ENCODE assay signal across 11 cellular contexts in the genomic region with DNA sequence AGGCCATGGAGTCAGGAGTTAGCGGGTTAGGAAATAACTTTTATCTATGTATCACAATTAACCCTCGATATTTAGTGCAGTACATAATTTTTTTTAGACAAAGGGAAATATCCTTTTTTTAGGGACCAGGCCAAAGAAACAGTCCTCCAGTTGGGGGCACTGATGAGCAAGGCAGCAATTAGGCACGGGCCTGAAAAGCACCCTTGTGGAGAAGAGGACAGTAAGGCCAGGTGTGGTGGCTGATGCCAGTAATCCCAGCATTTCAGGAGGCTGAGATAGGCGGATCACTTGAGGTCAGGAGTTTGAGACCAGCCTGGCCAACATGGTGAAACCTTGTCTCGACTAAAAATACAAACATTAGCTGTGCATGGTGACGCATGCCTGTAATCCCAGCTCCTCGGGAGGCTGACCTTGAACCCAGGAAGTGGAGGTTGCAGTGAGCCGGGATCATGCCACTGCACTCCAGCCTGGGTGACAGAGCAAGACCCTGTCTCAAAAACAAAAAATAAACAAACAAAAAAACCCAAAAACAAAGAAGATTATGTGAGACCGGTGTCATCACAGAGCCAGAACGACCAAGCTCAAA.
DNase-seq lines count a peak whose midpoint lies in the region; TF ChIP-seq lines count a peak whose summit lies in the region.
"Had no signal": no experiment of that assay in that cellular context is flagged by ENCODE, and none has a peak within 500 bp of the region (broad histone marks: within the 10 kb centered on the region; RNA-seq: fewer than 3 reads in every experiment).

No MANE protein-coding gene starts in this region.

- H3K27me3 Mint-ChIP-seq in activated CD4-positive, alpha-beta memory T cell treated with anti-CD3 and anti-CD28 coated beads for 36 hours = no peaks in the 10 kb centered on the region
- H3K27me3 Mint-ChIP-seq in activated CD4-positive, alpha-beta memory T cell treated with anti-CD3 and anti-CD28 coated beads, Interleukin-2, amount 10 ng/mL, durations not matched to agents 7 days and 5 days = no peaks in the 10 kb centered on the region
- H3K27me3 Mint-ChIP-seq: activated naive CD8-positive, alpha-beta T cell; stimulated activated naive CD8-positive, alpha-beta T cell treated with anti-CD3 and anti-CD28 coated beads, Interleukin-15, Interleukin-2, amounts not matched to agents 100 ng/mL and 50 ng/mL, for 24 hours had no signal

- H3K9me3 Mint-ChIP-seq in activated CD4-positive, alpha-beta memory T cell treated with anti-CD3 and anti-CD28 coated beads for 36 hours = peaks cover 9% of the 10 kb centered on the region
- H3K9me3 Mint-ChIP-seq in activated CD4-positive, alpha-beta memory T cell treated with anti-CD3 and anti-CD28 coated beads, Interleukin-2, amount 10 ng/mL, durations not matched to agents 7 days and 5 days = no peaks in the 10 kb centered on the region

- H3K4me3 ChIP-seq in choroid plexus epithelial cell (ENCODE audit: low read depth, low read length) (no peak overlapping the region), parathyroid adenoma (ENCODE audit: low read depth, low read length) (no peak overlapping the region)

- CTCF ChIA-PET in activated CD4-positive, alpha-beta memory T cell treated with anti-CD3 and anti-CD28 coated beads for 36 hours (lab: Charles Lee) = interaction anchor here (0.6 to 1.3 kb wide), 4 partner anchors 15 to 181 kb away, joined by 3 to 6 read pairs (median 3); no protein-coding TSS in a partner anchor
- CTCF ChIA-PET in activated CD4-positive, alpha-beta memory T cell treated with anti-CD3 and anti-CD28 coated beads, Interleukin-2, amount 10 ng/mL, durations not matched to agents 7 days and 5 days (lab: Charles Lee) = interaction anchor here (1.5 kb wide), 1 partner anchor 128 kb away, joined by 3 read pairs; no protein-coding TSS in a partner anchor

- no peak overlapping the region for H3K9ac ChIP-seq in parathyroid adenoma

- H3K4me3 Mint-ChIP-seq in activated CD4-positive, alpha-beta memory T cell treated with anti-CD3 and anti-CD28 coated beads for 36 hours = no peak overlapping the region
- H3K4me3 Mint-ChIP-seq in activated CD4-positive, alpha-beta memory T cell treated with anti-CD3 and anti-CD28 coated beads, Interleukin-2, amount 10 ng/mL, durations not matched to agents 7 days and 5 days = no peak overlapping the region
- H3K4me3 Mint-ChIP-seq: activated naive CD8-positive, alpha-beta T cell; stimulated activated naive CD8-positive, alpha-beta T cell treated with anti-CD3 and anti-CD28 coated beads, Interleukin-15, Interleukin-2, amounts not matched to agents 100 ng/mL and 50 ng/mL, for 24 hours had no signal

- in situ Hi-C loops in KBM-7 (cut with MboI; ENCODE audit: low pct_unique_long_range_greater_than_20kb, low sequenced_read_pairs) = no loop called here

- no peaks in the 10 kb centered on the region for H3K79me2 ChIP-seq in parathyroid adenoma

- H3K27me3 ChIP-seq in parathyroid adenoma (ENCODE audit: control insufficient read depth, insufficient read depth, low read length) = no peaks in the 10 kb centered on the region

- no peak overlapping the region for H3K27ac Mint-ChIP-seq in activated CD4-positive, alpha-beta memory T cell treated with anti-CD3 and anti-CD28 coated beads for 36 hours
- no peak overlapping the region for H3K27ac Mint-ChIP-seq in activated CD4-positive, alpha-beta memory T cell treated with anti-CD3 and anti-CD28 coated beads, Interleukin-2, amount 10 ng/mL, durations not matched to agents 7 days and 5 days
- H3K27ac Mint-ChIP-seq: activated naive CD8-positive, alpha-beta T cell had no signal

- no peak overlapping the region for H3K4me2 ChIP-seq in parathyroid adenoma (ENCODE audit: low read length)

- no peak overlapping the region for H3K27ac ChIP-seq in parathyroid adenoma

- peaks cover 22% of the 10 kb centered on the region for H3K36me3 Mint-ChIP-seq in activated CD4-positive, alpha-beta memory T cell treated with anti-CD3 and anti-CD28 coated beads for 36 hours
- H3K36me3 Mint-ChIP-seq in activated CD4-positive, alpha-beta memory T cell treated with anti-CD3 and anti-CD28 coated beads, Interleukin-2, amount 10 ng/mL, durations not matched to agents 7 days and 5 days (ENCODE audit: low read depth) = peaks cover 6% of the 10 kb centered on the region

- H3K4me1 ChIP-seq in parathyroid adenoma = no peaks in the 10 kb centered on the region

- peak; percentile 39 for TF ChIP-seq CTCF in choroid plexus epithelial cell (conservative IDR thresholded peaks at IDR 0.05; ENCODE audit: low read depth, low read length)
- peak; percentile 30 for TF ChIP-seq CTCF in parathyroid adenoma (IDR thresholded peaks at IDR 0.05)

- DNase-seq in activated CD4-positive, alpha-beta memory T cell treated with anti-CD3 and anti-CD28 coated beads for 36 hours = peak; percentile 18
- DNase-seq in activated CD4-positive, alpha-beta memory T cell treated with anti-CD3 and anti-CD28 coated beads, Interleukin-2, amount 10 ng/mL, durations not matched to agents 7 days and 5 days = no peak
- DNase-seq in KBM-7 (peak; percentile 16), choroid plexus epithelial cell (ENCODE audit: low read depth) (no peak), NCI-H2081 treated with DMSO at 0.1 percent for 48 hours (lab: John Stamatoyannopoulos, UW) (no peak), foreskin melanocyte (no peak), GM19240 (ENCODE audit: insufficient read length, low spot score) (no peak)
- DNase-seq: NCI-H2227 treated with DMSO at 0.1 percent for 48 hours had no signal

- H3K36me3 ChIP-seq in parathyroid adenoma (ENCODE audit: control insufficient read depth, insufficient read depth, low read length) = no peaks in the 10 kb centered on the region

- peaks cover 5% of the 10 kb centered on the region for H3K4me1 Mint-ChIP-seq in activated CD4-positive, alpha-beta memory T cell treated with anti-CD3 and anti-CD28 coated beads for 36 hours (ENCODE audit: low read depth)
- H3K4me1 Mint-ChIP-seq in activated CD4-positive, alpha-beta memory T cell treated with anti-CD3 and anti-CD28 coated beads, Interleukin-2, amount 10 ng/mL, durations not matched to agents 7 days and 5 days = no peaks in the 10 kb centered on the region

- no peaks in the 10 kb centered on the region for H3K9me3 ChIP-seq in parathyroid adenoma (ENCODE audit: control insufficient read depth, low read length)

- POLR2A ChIA-PET in activated CD4-positive, alpha-beta memory T cell treated with anti-CD3 and anti-CD28 coated beads for 36 hours (lab: Charles Lee) = interaction anchor here (1.4 kb wide), 1 partner anchor 9 kb away, joined by 3 read pairs; no protein-coding TSS in a partner anchor
- POLR2A ChIA-PET in activated CD4-positive, alpha-beta memory T cell treated with anti-CD3 and anti-CD28 coated beads, Interleukin-2, amount 10 ng/mL, durations not matched to agents 7 days and 5 days (lab: Charles Lee) = no interaction called here

- H2AFZ ChIP-seq in parathyroid adenoma = no peak overlapping the region

- intact Hi-C loops in activated CD4-positive, alpha-beta memory T cell treated with anti-CD3 and anti-CD28 coated beads for 36 hours (cut with micrococcal nuclease) = no loop called here

Comparison
In these comparisons a context has a peak if more than half of its experiments do, and no peak if none do; other contexts are left out.
1. DNase-seq: peak in activated CD4-positive, alpha-beta memory T cell treated with anti-CD3 and anti-CD28 coated beads for 36 hours (single experiment) and KBM-7 (single experiment); none in activated CD4-positive, alpha-beta memory T cell treated with anti-CD3 and anti-CD28 coated beads, Interleukin-2, amount 10 ng/mL, durations not matched to agents 7 days and 5 days (single experiment), choroid plexus epithelial cell (single experiment), NCI-H2081 treated with DMSO at 0.1 percent for 48 hours (single experiment), foreskin melanocyte (single experiment) and GM19240 (single experiment).